ENCODE assay signal across 20 cellular contexts in the genomic region with DNA sequence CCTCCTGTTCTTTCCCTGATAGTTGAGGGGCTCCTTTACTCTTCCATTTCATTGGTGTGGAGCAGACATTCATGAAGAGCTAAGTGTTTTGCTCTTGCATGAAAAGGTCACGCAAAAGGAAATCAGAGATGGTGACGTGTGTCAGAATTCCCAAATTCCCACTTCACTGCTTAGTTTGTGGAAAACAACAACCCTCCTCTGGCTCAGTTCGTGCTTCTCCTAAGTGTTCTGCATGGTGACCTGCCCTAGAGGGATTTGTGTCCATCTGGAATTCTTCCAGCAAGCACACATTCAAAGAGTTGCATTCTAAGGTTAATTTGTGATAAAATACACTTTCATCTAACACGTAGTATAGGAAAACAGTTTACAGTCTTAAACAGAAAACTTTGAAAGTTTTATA.
DNase-seq lines count a peak whose midpoint lies in the region; ATAC-seq and TF ChIP-seq lines count a peak whose summit lies in the region.
"Had no signal": no experiment of that assay in that cellular context is flagged by ENCODE, and none has a peak within 500 bp of the region (broad histone marks: within the 10 kb centered on the region; RNA-seq: fewer than 3 reads in every experiment).

No MANE protein-coding gene starts in this region.

- no peak overlapping the region for H3K27ac Mint-ChIP-seq in neural progenitor cell
- no peak overlapping the region for H3K27ac Mint-ChIP-seq in activated CD8-positive, alpha-beta T cell treated with anti-CD3 and anti-CD28 coated beads, Interleukin-2, amount 10 ng/mL, durations not matched to agents 7 days and 5 days
- H3K27ac Mint-ChIP-seq: CD8-positive, alpha-beta memory T cell had no signal

- peaks cover 2% of the 10 kb centered on the region for H3K27me3 Mint-ChIP-seq in neural progenitor cell (ENCODE audit: insufficient read depth, low read depth)
- no peaks in the 10 kb centered on the region for H3K27me3 Mint-ChIP-seq in activated CD8-positive, alpha-beta T cell treated with anti-CD3 and anti-CD28 coated beads, Interleukin-2, amount 10 ng/mL, durations not matched to agents 7 days and 5 days (ENCODE audit: low read depth)
- H3K27me3 Mint-ChIP-seq: CD8-positive, alpha-beta memory T cell had no signal

- H3K79me2 ChIP-seq in neural progenitor cell (ENCODE audit: low read depth) = no peaks in the 10 kb centered on the region

- peak overlapping the region; percentile 31 for H2AFZ ChIP-seq in neural progenitor cell (replicated peaks)
- H2AFZ ChIP-seq: GM23248 had no signal

- H3K4me3 Mint-ChIP-seq in neural progenitor cell = no peak overlapping the region
- no peak overlapping the region for H3K4me3 Mint-ChIP-seq in activated CD8-positive, alpha-beta T cell treated with anti-CD3 and anti-CD28 coated beads, Interleukin-2, amount 10 ng/mL, durations not matched to agents 7 days and 5 days
- H3K4me3 Mint-ChIP-seq: CD4-positive, CD25-positive, alpha-beta regulatory T cell; CD8-positive, alpha-beta memory T cell had no signal

- H4K20me1 ChIP-seq in neural progenitor cell (ENCODE audit: low read depth) = no peaks in the 10 kb centered on the region

- 57% methylated on average over 4 of the region's 4 CpGs for WGBS in right cardiac atrium

- H3K9me3 ChIP-seq in right cardiac atrium (ENCODE audit: control insufficient read depth, low read length) (no peaks in the 10 kb centered on the region), right atrium auricular region (peaks cover 0 to 3% of the 10 kb centered on the region in 2 donors), neural progenitor cell (ENCODE audit: low read depth) (no peaks in the 10 kb centered on the region)
- H3K9me3 ChIP-seq: BE2C had no signal

- POLR2A ChIA-PET in activated CD8-positive, alpha-beta T cell treated with anti-CD3 and anti-CD28 coated beads, Interleukin-2, amount 10 ng/mL, durations not matched to agents 7 days and 5 days (lab: Charles Lee) = no interaction called here

- H3K4me1 Mint-ChIP-seq in neural progenitor cell = no peaks in the 10 kb centered on the region
- no peaks in the 10 kb centered on the region for H3K4me1 Mint-ChIP-seq in activated CD8-positive, alpha-beta T cell treated with anti-CD3 and anti-CD28 coated beads, Interleukin-2, amount 10 ng/mL, durations not matched to agents 7 days and 5 days (ENCODE audit: low read depth)
- H3K4me1 Mint-ChIP-seq: CD4-positive, CD25-positive, alpha-beta regulatory T cell; CD8-positive, alpha-beta memory T cell had no signal

- no peaks in the 10 kb centered on the region for H3K36me3 Mint-ChIP-seq in neural progenitor cell
- H3K36me3 Mint-ChIP-seq in activated CD8-positive, alpha-beta T cell treated with anti-CD3 and anti-CD28 coated beads, Interleukin-2, amount 10 ng/mL, durations not matched to agents 7 days and 5 days (ENCODE audit: low read depth) = no peaks in the 10 kb centered on the region
- H3K36me3 Mint-ChIP-seq: CD4-positive, CD25-positive, alpha-beta regulatory T cell had no signal

- H3K36me3 ChIP-seq in right atrium auricular region (no peaks in the 10 kb centered on the region), neural progenitor cell (no peaks in the 10 kb centered on the region)
- H3K36me3 ChIP-seq: BE2C had no signal

- TF ChIP-seq CTCF in right atrium auricular region (IDR thresholded peaks at IDR 0.05) = no peak
- no peak for TF ChIP-seq CTCF in neural progenitor cell (IDR thresholded peaks at IDR 0.05)

- no peaks in the 10 kb centered on the region for H3F3A ChIP-seq in neural progenitor cell (ENCODE audit: low read depth)

- CTCF ChIA-PET in activated CD8-positive, alpha-beta T cell treated with anti-CD3 and anti-CD28 coated beads, Interleukin-2, amount 10 ng/mL, durations not matched to agents 7 days and 5 days (lab: Charles Lee) = no interaction called here

- peak in 2 of 3 donors; percentile 21 to 57 for DNase-seq in right cardiac atrium
- no peak for DNase-seq in right atrium auricular region (ENCODE audit: low spot score)
- DNase-seq in SK-MEL-5 (ENCODE audit: low read depth, low spot score) = peak; percentile 13
- DNase-seq in neural progenitor cell (ENCODE audit: low spot score) = no peak
- DNase-seq in effector CD4-positive, alpha-beta T cell = no peak
- DNase-seq in activated CD8-positive, alpha-beta T cell treated with anti-CD3 and anti-CD28 coated beads, Interleukin-2, amount 10 ng/mL, durations not matched to agents 7 days and 5 days = no peak
- DNase-seq in T-helper 2 cell = no peak
- DNase-seq: ACHN; BE2C; C1 segment of cervical spinal cord; CD4-positive, CD25-positive, alpha-beta regulatory T cell; CD8-positive, alpha-beta memory T cell; COR-L47; DMS 273 treated with DMSO at 0.1 percent for 48 hours; DMS53; DND-41; EL; GM23248; HCEC 1CT had no signal

- H3K27me3 ChIP-seq in right cardiac atrium (ENCODE audit: control insufficient read depth, insufficient read depth) (no peaks in the 10 kb centered on the region), right atrium auricular region (no peaks in the 10 kb centered on the region), neural progenitor cell (no peaks in the 10 kb centered on the region)
- H3K27me3 ChIP-seq: BE2C had no signal

- H3K4me3 ChIP-seq in right cardiac atrium (ENCODE audit: low read length) (no peak overlapping the region), right atrium auricular region (no peak overlapping the region), neural progenitor cell (no peak overlapping the region)
- H3K4me3 ChIP-seq: GM12878, GM23248 had no signal

- in situ Hi-C loops in SK-MEL-5 (cut with HindIII; ENCODE audit: low pct_unique_long_range_greater_than_20kb, low sequenced_read_pairs) = no loop called here

- no peak overlapping the region for H3K4me2 ChIP-seq in neural progenitor cell

- H3K9ac ChIP-seq in neural progenitor cell = no peak overlapping the region
- H3K9ac ChIP-seq: GM23248 had no signal

- H3K27ac ChIP-seq in right cardiac atrium (ENCODE audit: low read length) = no peak overlapping the region
- no peak overlapping the region for H3K27ac ChIP-seq in right atrium auricular region
- H3K27ac ChIP-seq in neural progenitor cell = no peak overlapping the region
- H3K27ac ChIP-seq: GM23248 had no signal

- H3K9me3 Mint-ChIP-seq in neural progenitor cell = no peaks in the 10 kb centered on the region
- no peaks in the 10 kb centered on the region for H3K9me3 Mint-ChIP-seq in activated CD8-positive, alpha-beta T cell treated with anti-CD3 and anti-CD28 coated beads, Interleukin-2, amount 10 ng/mL, durations not matched to agents 7 days and 5 days (ENCODE audit: insufficient read depth)
- H3K9me3 Mint-ChIP-seq: CD8-positive, alpha-beta memory T cell had no signal

- ATAC-seq in right cardiac atrium = peak; percentile 41 to 82
- no peak for ATAC-seq in activated CD8-positive, alpha-beta T cell treated with anti-CD3 and anti-CD28 coated beads, Interleukin-2, amount 10 ng/mL, durations not matched to agents 7 days and 5 days
- ATAC-seq: GM12878 had no signal

- H3K4me1 ChIP-seq in right cardiac atrium (ENCODE audit: control insufficient read depth, insufficient read depth, low read length) (no peaks in the 10 kb centered on the region), right atrium auricular region (no peaks in the 10 kb centered on the region), neural progenitor cell (no peaks in the 10 kb centered on the region)
- H3K4me1 ChIP-seq: BE2C had no signal

- intact Hi-C loops in right cardiac atrium (cut with DNase I) = no loop called here

Comparison
In these comparisons a context has a peak if more than half of its experiments do, and no peak if none do; other contexts are left out.
1. DNase-seq: peak in right cardiac atrium (2 of 3) and SK-MEL-5 (single experiment); none in right atrium auricular region (single experiment), neural progenitor cell (single experiment), effector CD4-positive, alpha-beta T cell (single experiment), activated CD8-positive, alpha-beta T cell treated with anti-CD3 and anti-CD28 coated beads, Interleukin-2, amount 10 ng/mL, durations not matched to agents 7 days and 5 days (single experiment) and T-helper 2 cell (0 of 5).